Comparison of ENCODE assay signal across 8 cellular contexts in genomic region chr11:16604784-16605439, GRCh38.
A peak's percentile ranks its signal among the peaks of the same experiment; 100 is the strongest.
DNase-seq lines count a peak whose midpoint lies in the region; ATAC-seq and TF ChIP-seq lines count a peak whose summit lies in the region.

No MANE protein-coding gene starts in this region.

- TF ChIP-seq CTCF in 22Rv1 (IDR thresholded peaks at IDR 0.05) (0 out of 2 replicates have a peak, but pooled peaks have one; percentile 6), lung (IDR thresholded peaks at IDR 0.05; ENCODE audit: control extremely low read depth, extremely low read depth) (no peak), transverse colon (IDR thresholded peaks at IDR 0.05) (no peak)

- peak; percentile 54 for TF ChIP-seq POLR2A in transverse colon (IDR thresholded peaks at IDR 0.05)

- H3K4me1 ChIP-seq in ES-I3 (ENCODE audit: insufficient read depth, low read length) (no peaks in the 10 kb centered on the region), ectodermal cell (ENCODE audit: control insufficient read depth, insufficient read depth, low read length) (peaks cover 2% of the 10 kb centered on the region), lung (ENCODE audit: control insufficient read depth in 2 of 2, insufficient read depth in 2 of 2, low read length in 2 of 2) (peaks cover 0 to 9% of the 10 kb centered on the region in 2 donors), transverse colon (peaks cover 12 to 39% (median 25%) of the 10 kb centered on the region in 4 donors)

- H3K9ac ChIP-seq in ES-I3 (ENCODE audit: low read depth, low read length): peak overlapping the region; percentile 67; the same call in 1 of the 2 replicates

- WGBS in ectodermal cell, 2 experiments: 0 to 1% methylated on average over 59 of the region's 59 CpGs
- WGBS in lung, 2 donors: 0 to 1% methylated on average over 42 to 59 of the region's 59 CpGs
- 3% methylated on average over 26 of the region's 59 CpGs; no CpG with 5 or more reads in 1 of the 2 donors for WGBS in transverse colon (ENCODE audit: low coverage in 1 of 2), 2 donors

- no peak for TF ChIP-seq EP300 in transverse colon (IDR thresholded peaks at IDR 0.05; ENCODE audit: low read depth)

- H3K9me3 ChIP-seq in ES-I3 (ENCODE audit: control insufficient read depth, insufficient read depth, low read length) (no peaks in the 10 kb centered on the region), ectodermal cell (ENCODE audit: control insufficient read depth, low read length) (no peaks in the 10 kb centered on the region), lung (ENCODE audit: control insufficient read depth in 2 of 2, insufficient read depth in 1 of 2, low read length in 1 of 2) (peaks cover 0 to 2% of the 10 kb centered on the region in 2 donors), transverse colon (no peaks in the 10 kb centered on the region)

- H3K4me3 ChIP-seq in ectodermal cell (ENCODE audit: insufficient read depth, low read depth, low read length) (peak overlapping the region; percentile 56), lung (peak overlapping the region; percentile 36), transverse colon (peak overlapping the region; percentile 36 to 59 (median 48))

- in situ Hi-C loops in transverse colon (cut with MboI; ENCODE audit: low pct_ligation_motif_present in 1 of 4, low pct_unique_long_range_greater_than_20kb in 1 of 4, low sequenced_read_pairs in 3 of 4): loop anchor here (10.0 to 25.0 kb wide), 5 partner anchors 418 to 960 kb away; no protein-coding TSS in a partner anchor

- H3K27me3 ChIP-seq in ectodermal cell (ENCODE audit: control insufficient read depth, insufficient read depth, low read length, poor library complexity, severe bottlenecking) (peaks cover 100% of the 10 kb centered on the region), lung (ENCODE audit: control insufficient read depth, insufficient read depth) (peaks cover 2% of the 10 kb centered on the region), transverse colon (peaks cover 99% of the 10 kb centered on the region)

- DNase-seq in RKO (ENCODE audit: low spot score) (peak; percentile 21), lung (ENCODE audit: low spot score) (peak; percentile 60), transverse colon (peak; percentile 59), NCI-H1436 (lab: John Stamatoyannopoulos, UW) (no peak)
- DNase-seq in activated CD4-positive, CD25-positive, alpha-beta regulatory T cell treated with anti-CD3 and anti-CD28 coated beads, Interleukin-2, amount 50 U/mL, for 72 hours: no peak

- no peak overlapping the region for H3K27ac ChIP-seq in 22Rv1
- H3K27ac ChIP-seq in ectodermal cell (ENCODE audit: insufficient read depth, low read depth, low read length, poor library complexity, severe bottlenecking): no peak overlapping the region
- peak overlapping the region; percentile 70 to 98 for H3K27ac ChIP-seq in lung (ENCODE audit: low read depth in 1 of 2, low read length in 1 of 2)
- peak overlapping the region; percentile 75 to 84 (median 80) for H3K27ac ChIP-seq in transverse colon

- ATAC-seq in lung (ENCODE audit: insufficient read depth, low FRiP score): peak; percentile 44

- intact Hi-C loops in transverse colon (cut with DNase I; ENCODE audit: low total_unique reads): loop anchor here (5.0 kb wide), 1 partner anchor 958 kb away; no protein-coding TSS in a partner anchor

- no peaks in the 10 kb centered on the region for H3K36me3 ChIP-seq in ES-I3 (ENCODE audit: insufficient read depth, low read length)
- no peaks in the 10 kb centered on the region for H3K36me3 ChIP-seq in ectodermal cell (ENCODE audit: control insufficient read depth, insufficient read depth, low read length)
- H3K36me3 ChIP-seq in lung (ENCODE audit: control insufficient read depth in 2 of 2, insufficient read depth in 2 of 2, low read length in 2 of 2): no peaks in the 10 kb centered on the region
- no peaks in the 10 kb centered on the region for H3K36me3 ChIP-seq in transverse colon

Comparison
In these comparisons a context has a peak if more than half of its experiments do, and no peak if none do; other contexts are left out.
1. H3K27ac ChIP-seq: peak in lung (2 of 2) and transverse colon (4 of 4); none in 22Rv1 (single experiment) and ectodermal cell (single experiment).
2. DNase-seq: peak in RKO (single experiment), lung (single experiment) and transverse colon (single experiment); none in activated CD4-positive, CD25-positive, alpha-beta regulatory T cell treated with anti-CD3 and anti-CD28 coated beads, Interleukin-2, amount 50 U/mL, for 72 hours (single experiment) and NCI-H1436 (single experiment).
3. Peak in every context shown above with its lines, with median percentiles within 50 percentile points of each other: H3K4me3 ChIP-seq.